ENCODE assay signal across 6 cellular contexts in genomic region chr20:54658525-54658924, GRCh38.
"Had no signal": no experiment of that assay in that cellular context is flagged by ENCODE, and none has a peak within 500 bp of the region (broad histone marks: within the 10 kb centered on the region; RNA-seq: fewer than 3 reads in every experiment).

No MANE protein-coding gene starts in this region.

- DNase-seq: IMR-90, KBM-7, KG1 had no signal

- H3K4me3 ChIP-seq: K562 had no signal

- H3K27ac ChIP-seq: HL-60 had no signal

- FAIRE-seq: HepG2, K562 had no signal
